15 cellular contexts compared by ENCODE assay signal in genomic region chr1:180116964-180117763, GRCh38. TPM values are rescaled to one million over a fixed set of nuclear protein-coding genes. Genes with fewer than 3 reads are reported as not detected.
DNase-seq lines count a peak whose midpoint lies in the region; ATAC-seq and TF ChIP-seq lines count a peak whose summit lies in the region.
"Had no signal": no experiment of that assay in that cellular context is flagged by ENCODE, and none has a peak within 500 bp of the region (broad histone marks: within the 10 kb centered on the region; RNA-seq: fewer than 3 reads in every experiment).

No MANE protein-coding gene starts in this region.

- H3K27me3 ChIP-seq in transverse colon, result no peaks in the 10 kb centered on the region

- no peaks in the 10 kb centered on the region for H3K9me3 ChIP-seq in transverse colon

- peak; percentile 38 for ATAC-seq in SK-N-SH treated with all-trans-retinoic acid at 6 μM for 48 hours
- ATAC-seq in left cardiac atrium, result peak; percentile 73 to 85
- ATAC-seq in stimulated activated effector memory CD8-positive, alpha-beta T cell treated with anti-CD3 and anti-CD28 coated beads, Interleukin-12 subunit alpha, Interleukin-12 subunit beta, amount 100 ng/mL, for 72 hours, result peak; percentile 28
- ATAC-seq in GM21381 (IDR thresholded peaks at IDR 0.05; ENCODE audit: unreplicated experiment), result no peak
- ATAC-seq: GM23338 had no signal

- no peaks in the 10 kb centered on the region for H3K9me3 Mint-ChIP-seq in stimulated activated effector memory CD8-positive, alpha-beta T cell treated with anti-CD3 and anti-CD28 coated beads, Interleukin-12 subunit alpha, Interleukin-12 subunit beta, amount 100 ng/mL, for 72 hours
- H3K9me3 Mint-ChIP-seq: dendritic cell treated with granulocyte-macrophage colony-stimulating factor and Interleukin-4, amounts not matched to agents 40 ng/mL and 50 ng/mL, for 4 days; GM23338; neural crest cell had no signal

- H3K36me3 Mint-ChIP-seq in stimulated activated effector memory CD8-positive, alpha-beta T cell treated with anti-CD3 and anti-CD28 coated beads, Interleukin-12 subunit alpha, Interleukin-12 subunit beta, amount 100 ng/mL, for 72 hours, result peaks cover 8% of the 10 kb centered on the region

- TF ChIP-seq EP300 in transverse colon (IDR thresholded peaks at IDR 0.05; ENCODE audit: low read depth), result no peak

- H3K4me1 ChIP-seq in transverse colon, result peaks cover 0 to 22% (median 10%) of the 10 kb centered on the region in 4 donors

- TF ChIP-seq CTCF in transverse colon (IDR thresholded peaks at IDR 0.05), result no peak

- H3K4me3 ChIP-seq in transverse colon, result no peak overlapping the region
- H3K4me3 ChIP-seq: GM23338 had no signal

- no peaks in the 10 kb centered on the region for H3K4me1 Mint-ChIP-seq in stimulated activated effector memory CD8-positive, alpha-beta T cell treated with anti-CD3 and anti-CD28 coated beads, Interleukin-12 subunit alpha, Interleukin-12 subunit beta, amount 100 ng/mL, for 72 hours
- H3K4me1 Mint-ChIP-seq: GM23338, neural crest cell had no signal

- in situ Hi-C loops in G401 (cut with HindIII; ENCODE audit: low sequenced_read_pairs) (no loop called here), transverse colon (cut with MboI; ENCODE audit: low pct_ligation_motif_present in 1 of 4, low pct_unique_long_range_greater_than_20kb in 1 of 4, low sequenced_read_pairs in 3 of 4) (no loop called here)

- 80% methylated on average over 14 of the region's 14 CpGs; no CpG with 5 or more reads in 1 of the 2 donors for WGBS in transverse colon (ENCODE audit: low coverage in 1 of 2), 2 donors

- no peak for TF ChIP-seq POLR2A in transverse colon (IDR thresholded peaks at IDR 0.05)

- DNase-seq in SIG-M5 treated with dmso at 0.1 percent for 504 hours (lab: John Stamatoyannopoulos, UW; ENCODE audit: unreplicated experiment), result peak; percentile 58
- DNase-seq in SIG-M5 (lab: John Stamatoyannopoulos, UW), result no peak
- DNase-seq in left cardiac atrium, result peak; percentile 58
- no peak for DNase-seq in stimulated activated effector memory CD8-positive, alpha-beta T cell treated with anti-CD3 and anti-CD28 coated beads, Interleukin-12 subunit alpha, Interleukin-12 subunit beta, amount 100 ng/mL, for 72 hours (ENCODE audit: low spot score in 2 of 2)
- no peak for DNase-seq in G401 (ENCODE audit: low spot score)
- DNase-seq in transverse colon, result no peak
- DNase-seq: activated CD4-positive, alpha-beta T cell treated with anti-CD3 and anti-CD28 coated beads for 48 hours; activated gamma-delta T cell treated with Interleukin-2 at 50 U/mL for 16 hours; MM.1S had no signal

- no peak overlapping the region for H3K27ac Mint-ChIP-seq in stimulated activated effector memory CD8-positive, alpha-beta T cell treated with anti-CD3 and anti-CD28 coated beads, Interleukin-12 subunit alpha, Interleukin-12 subunit beta, amount 100 ng/mL, for 72 hours
- H3K27ac Mint-ChIP-seq: dendritic cell treated with granulocyte-macrophage colony-stimulating factor and Interleukin-4, amounts not matched to agents 40 ng/mL and 50 ng/mL, for 4 days; GM23338 had no signal

- no peak overlapping the region for H3K4me3 Mint-ChIP-seq in stimulated activated effector memory CD8-positive, alpha-beta T cell treated with anti-CD3 and anti-CD28 coated beads, Interleukin-12 subunit alpha, Interleukin-12 subunit beta, amount 100 ng/mL, for 72 hours
- H3K4me3 Mint-ChIP-seq: dendritic cell treated with granulocyte-macrophage colony-stimulating factor and Interleukin-4, amounts not matched to agents 40 ng/mL and 50 ng/mL, for 4 days; GM23338; neural crest cell had no signal

- H3K36me3 ChIP-seq in transverse colon, result peaks cover 0 to 2% (median 0%) of the 10 kb centered on the region in 4 donors

- H3K27ac ChIP-seq in transverse colon, result no peak overlapping the region
- H3K27ac ChIP-seq: 22Rv1 had no signal

- intact Hi-C loops in left cardiac atrium (cut with DNase I) (no loop called here), transverse colon (cut with DNase I; ENCODE audit: low total_unique reads) (no loop called here)

TF ChIP-seq in SK-N-SH treated with all-trans-retinoic acid at 6 μM for 48 hours, 23 proteins besides CTCF, POLR2A, EP300 and RAD21:
- TF ChIP-seq TSHZ2 (CRISPR knock-in tag; IDR thresholded peaks at IDR 0.05), result no peak
- no peak for TF ChIP-seq ZNF8 (CRISPR knock-in tag; IDR thresholded peaks at IDR 0.05)
- TF ChIP-seq POU6F1 (CRISPR knock-in tag; IDR thresholded peaks at IDR 0.05; ENCODE audit: borderline replicate concordance, low read depth), result no peak
- TF ChIP-seq CSRNP3 (CRISPR knock-in tag; IDR thresholded peaks at IDR 0.05), result no peak
- TF ChIP-seq TOX (CRISPR knock-in tag; IDR thresholded peaks at IDR 0.05; ENCODE audit: borderline replicate concordance), result no peak

RNA-seq across cellular contexts. Expression of gene QSOX1, which starts 37.5 kb away (rescaled TPM):
- total RNA-seq in left cardiac atrium, result 100 to 1,000 TPM; 226 to 328 TPM
- total RNA-seq in G401 (2014; rRNA removed; shearing (Covaris generic)), result 44.8 and 60.2 TPM in 2 replicates
- total RNA-seq in transverse colon, result 100 to 1,000 TPM; 109 to 124 (median 119) TPM

Comparison
In these comparisons a context has a peak if more than half of its experiments do, and no peak if none do; other contexts are left out.
1. DNase-seq: peak in SIG-M5 treated with dmso at 0.1 percent for 504 hours (single experiment) and left cardiac atrium (single experiment); none in SIG-M5 (single experiment), stimulated activated effector memory CD8-positive, alpha-beta T cell treated with anti-CD3 and anti-CD28 coated beads, Interleukin-12 subunit alpha, Interleukin-12 subunit beta, amount 100 ng/mL, for 72 hours (0 of 2), G401 (single experiment) and transverse colon (single experiment).